Comparison of ENCODE assay signal across 1 cellular context in the genomic region with DNA sequence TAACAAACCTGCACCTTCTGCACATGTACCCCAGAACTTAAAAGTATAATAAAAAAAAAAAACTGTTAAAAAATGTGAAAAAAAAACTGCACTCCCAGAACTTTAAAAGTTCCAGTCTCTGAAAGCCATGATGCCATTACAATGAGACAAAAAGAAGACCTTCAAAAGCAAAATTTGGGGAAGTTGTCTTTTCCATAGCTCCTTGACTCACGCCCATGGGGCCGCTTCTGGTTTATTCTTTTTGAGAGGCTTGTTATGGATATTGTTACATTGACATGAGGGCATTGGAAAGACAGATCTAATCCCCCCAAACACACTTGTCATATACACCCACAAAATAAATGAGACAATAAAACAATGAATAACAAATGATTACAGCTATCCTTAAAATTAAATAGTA.
TF ChIP-seq lines count a peak whose summit lies in the region.

No MANE protein-coding gene starts in this region.

TF ChIP-seq in WTC11, 78 proteins besides CTCF, POLR2A, EP300 and RAD21 (continued from another document):
- TF ChIP-seq, protein P1, sequence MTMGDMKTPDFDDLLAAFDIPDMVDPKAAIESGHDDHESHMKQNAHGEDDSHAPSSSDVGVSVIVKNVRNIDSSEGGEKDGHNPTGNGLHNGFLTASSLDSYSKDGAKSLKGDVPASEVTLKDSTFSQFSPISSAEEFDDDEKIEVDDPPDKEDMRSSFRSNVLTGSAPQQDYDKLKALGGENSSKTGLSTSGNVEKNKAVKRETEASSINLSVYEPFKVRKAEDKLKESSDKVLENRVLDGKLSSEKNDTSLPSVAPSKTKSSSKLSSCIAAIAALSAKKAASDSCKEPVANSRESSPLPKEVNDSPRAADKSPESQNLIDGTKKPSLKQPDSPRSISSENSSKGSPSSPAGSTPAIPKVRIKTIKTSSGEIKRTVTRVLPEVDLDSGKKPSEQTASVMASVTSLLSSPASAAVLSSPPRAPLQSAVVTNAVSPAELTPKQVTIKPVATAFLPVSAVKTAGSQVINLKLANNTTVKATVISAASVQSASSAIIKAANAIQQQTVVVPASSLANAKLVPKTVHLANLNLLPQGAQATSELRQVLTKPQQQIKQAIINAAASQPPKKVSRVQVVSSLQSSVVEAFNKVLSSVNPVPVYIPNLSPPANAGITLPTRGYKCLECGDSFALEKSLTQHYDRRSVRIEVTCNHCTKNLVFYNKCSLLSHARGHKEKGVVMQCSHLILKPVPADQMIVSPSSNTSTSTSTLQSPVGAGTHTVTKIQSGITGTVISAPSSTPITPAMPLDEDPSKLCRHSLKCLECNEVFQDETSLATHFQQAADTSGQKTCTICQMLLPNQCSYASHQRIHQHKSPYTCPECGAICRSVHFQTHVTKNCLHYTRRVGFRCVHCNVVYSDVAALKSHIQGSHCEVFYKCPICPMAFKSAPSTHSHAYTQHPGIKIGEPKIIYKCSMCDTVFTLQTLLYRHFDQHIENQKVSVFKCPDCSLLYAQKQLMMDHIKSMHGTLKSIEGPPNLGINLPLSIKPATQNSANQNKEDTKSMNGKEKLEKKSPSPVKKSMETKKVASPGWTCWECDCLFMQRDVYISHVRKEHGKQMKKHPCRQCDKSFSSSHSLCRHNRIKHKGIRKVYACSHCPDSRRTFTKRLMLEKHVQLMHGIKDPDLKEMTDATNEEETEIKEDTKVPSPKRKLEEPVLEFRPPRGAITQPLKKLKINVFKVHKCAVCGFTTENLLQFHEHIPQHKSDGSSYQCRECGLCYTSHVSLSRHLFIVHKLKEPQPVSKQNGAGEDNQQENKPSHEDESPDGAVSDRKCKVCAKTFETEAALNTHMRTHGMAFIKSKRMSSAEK (CRISPR knock-in tag; IDR thresholded peaks at IDR 0.05; ENCODE audit: borderline replicate concordance) = no peak
